ENCODE assay signal across 25 cellular contexts in the genomic region with DNA sequence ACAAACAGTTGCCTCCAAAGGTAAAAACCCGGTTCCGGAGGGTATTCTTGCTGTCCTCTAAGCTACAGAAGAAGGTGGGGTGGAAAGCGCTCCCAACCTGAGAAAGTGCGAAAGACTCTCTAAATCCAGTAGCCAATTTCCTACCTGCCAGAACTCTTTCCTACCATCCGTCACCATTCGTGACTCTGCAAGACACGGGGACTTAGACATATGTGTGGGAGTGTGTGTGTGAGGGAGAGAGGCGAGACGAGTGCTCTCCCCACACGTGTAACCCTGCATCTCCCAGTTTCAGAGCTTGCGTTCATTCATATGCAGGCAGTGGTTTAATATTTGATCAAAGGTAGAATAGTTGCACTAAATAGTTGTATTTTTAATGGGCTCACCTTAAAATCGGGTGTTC. TPM values are rescaled to one million over a fixed set of nuclear protein-coding genes. Genes with fewer than 3 reads are reported as not detected.
A peak's percentile ranks its signal among the peaks of the same experiment; 100 is the strongest.
DNase-seq lines count a peak whose midpoint lies in the region; ATAC-seq and TF ChIP-seq lines count a peak whose summit lies in the region.
"Had no signal": no experiment of that assay in that cellular context is flagged by ENCODE, and none has a peak within 500 bp of the region (broad histone marks: within the 10 kb centered on the region; RNA-seq: fewer than 3 reads in every experiment).

No MANE protein-coding gene starts in this region.

- H3K9me2 ChIP-seq in SK-N-SH, result no peaks in the 10 kb centered on the region

- H3K4me3 Mint-ChIP-seq in endodermal cell, result peak overlapping the region; percentile 60
- H3K4me3 Mint-ChIP-seq in nephron progenitor cell, result peak overlapping the region; percentile 78
- no peak overlapping the region for H3K4me3 Mint-ChIP-seq in CD8-positive, alpha-beta T cell

- TF ChIP-seq RAD21 in SK-N-SH (IDR thresholded peaks at IDR 0.05; ENCODE audit: low read length), result no peak

- H3K36me3 Mint-ChIP-seq in endodermal cell (ENCODE audit: low read depth) (no peaks in the 10 kb centered on the region), nephron progenitor cell (ENCODE audit: low read depth) (no peaks in the 10 kb centered on the region)
- H3K36me3 Mint-ChIP-seq in CD8-positive, alpha-beta T cell, result no peaks in the 10 kb centered on the region

- no peak overlapping the region for H3K27ac Mint-ChIP-seq in endodermal cell
- H3K27ac Mint-ChIP-seq in nephron progenitor cell, result no peak overlapping the region
- H3K27ac Mint-ChIP-seq in CD8-positive, alpha-beta T cell, result no peak overlapping the region

- no peak overlapping the region for H3K27ac ChIP-seq in SK-N-SH (ENCODE audit: low read depth in 2 of 2, low read length in 1 of 2)
- H3K27ac ChIP-seq in endodermal cell (ENCODE audit: low read depth, low read length), result no peak overlapping the region
- no peak overlapping the region for H3K27ac ChIP-seq in heart right ventricle
- no peak overlapping the region for H3K27ac ChIP-seq in CD8-positive, alpha-beta T cell (ENCODE audit: low read depth, low read length)
- H3K27ac ChIP-seq: BLaER1, left lung, SJCRH30, tibial nerve, VCaP had no signal

- intact Hi-C loops in heart right ventricle (cut with DNase I) (no loop called here), left cardiac atrium (cut with DNase I) (no loop called here)
- intact Hi-C loops in CD8-positive, alpha-beta T cell (cut with DNase I, micrococcal nuclease), result no loop called here

- DNase-seq in SK-N-SH (no peak), endodermal cell (peak; percentile 59), nephron progenitor cell (no peak), heart right ventricle (no peak), left cardiac atrium (no peak)
- no peak for DNase-seq in activated CD4-positive, CD25-positive, alpha-beta regulatory T cell treated with anti-CD3 and anti-CD28 coated beads, Interleukin-2, amount 50 U/mL, for 72 hours
- no peak for DNase-seq in CD8-positive, alpha-beta T cell
- DNase-seq: activated CD4-positive, alpha-beta T cell treated with anti-CD3 and anti-CD28 coated beads, Interleukin-2, amount 50 U/mL, for 48 hours; Calu3; NCI-H146; NCI-H2227 treated with DMSO at 0.1 percent for 48 hours; NCI-H774; stimulated activated CD4-positive, alpha-beta T cell treated with anti-CD3 and anti-CD28 coated beads, Interleukin-1b, Interleukin-23, amount 100 ng/mL, for 48 hours; stimulated activated naive CD4-positive, alpha-beta T cell treated with Interleukin-2 at 50 U/mL for 16 hours had no signal

- H3K4me1 Mint-ChIP-seq in endodermal cell (peaks cover 21% of the 10 kb centered on the region), nephron progenitor cell (peaks cover 22% of the 10 kb centered on the region)
- H3K4me1 Mint-ChIP-seq in CD8-positive, alpha-beta T cell (ENCODE audit: low read depth), result no peaks in the 10 kb centered on the region

- no peaks in the 10 kb centered on the region for H3K79me2 ChIP-seq in SK-N-SH (ENCODE audit: insufficient read depth)

- TF ChIP-seq CTCF in SK-N-SH (IDR thresholded peaks at IDR 0.05) (no peak), endodermal cell (conservative IDR thresholded peaks at IDR 0.05) (no peak), nephron progenitor cell (IDR thresholded peaks at IDR 0.05) (no peak), heart right ventricle (IDR thresholded peaks at IDR 0.05) (no peak)
- TF ChIP-seq CTCF in CD8-positive, alpha-beta T cell (IDR thresholded peaks at IDR 0.05), result no peak

- H3K9ac ChIP-seq in SK-N-SH (no peak overlapping the region), endodermal cell (ENCODE audit: extremely low read depth, low read length, poor library complexity, severe bottlenecking) (no peak overlapping the region)
- H3K9ac ChIP-seq: BLaER1 had no signal

- H3K27me3 ChIP-seq in SK-N-SH (ENCODE audit: insufficient read depth) (no peaks in the 10 kb centered on the region), endodermal cell (ENCODE audit: control insufficient read depth, insufficient read depth, low read length, poor library complexity, severe bottlenecking) (peaks cover 28% of the 10 kb centered on the region), heart right ventricle (peaks cover 0 to 56% (median 35%) of the 10 kb centered on the region in 7 donors)
- no peaks in the 10 kb centered on the region for H3K27me3 ChIP-seq in CD8-positive, alpha-beta T cell (ENCODE audit: insufficient read depth, low read length)
- H3K27me3 ChIP-seq: BLaER1, SJCRH30 had no signal

- H3K4me1 ChIP-seq in SK-N-SH (ENCODE audit: control insufficient read depth in 1 of 2, insufficient read depth in 2 of 2, low read depth in 1 of 2, low read length in 1 of 2), result no peaks in the 10 kb centered on the region
- H3K4me1 ChIP-seq in endodermal cell (ENCODE audit: control insufficient read depth, insufficient read depth, low read length), result no peaks in the 10 kb centered on the region
- no peaks in the 10 kb centered on the region for H3K4me1 ChIP-seq in heart right ventricle
- H3K4me1 ChIP-seq in CD8-positive, alpha-beta T cell (ENCODE audit: insufficient read depth, low read length), result no peaks in the 10 kb centered on the region
- H3K4me1 ChIP-seq: BLaER1, HAP-1, left lung, SJCRH30 had no signal

- no peak for ATAC-seq in SK-N-SH treated with all-trans-retinoic acid at 6 μM for 48 hours
- no peak for ATAC-seq in heart right ventricle
- ATAC-seq in left cardiac atrium, result no peak
- no peak for ATAC-seq in CD8-positive, alpha-beta T cell
- ATAC-seq: mucosa of descending colon had no signal

- WGBS in SK-N-SH (ENCODE audit: low lambda C conversion rate), result 3% methylated on average over 12 of the region's 12 CpGs
- 0 to 1% methylated on average over 6 to 12 of the region's 12 CpGs for WGBS in endodermal cell (ENCODE audit: insufficient coverage in 1 of 2, insufficient read length in 1 of 2), 2 experiments
- 2 to 3% methylated on average over 12 of the region's 12 CpGs for WGBS in heart right ventricle, 2 donors

- no peaks in the 10 kb centered on the region for H3K36me3 ChIP-seq in SK-N-SH (replicated peaks in 1 of 2; ENCODE audit: control insufficient read depth in 1 of 2, insufficient read depth in 2 of 2, low read length in 1 of 2)
- no peaks in the 10 kb centered on the region for H3K36me3 ChIP-seq in endodermal cell (ENCODE audit: control insufficient read depth, insufficient read depth, low read length)
- H3K36me3 ChIP-seq in heart right ventricle, result no peaks in the 10 kb centered on the region
- H3K36me3 ChIP-seq in CD8-positive, alpha-beta T cell (ENCODE audit: insufficient read depth, low read length), result no peaks in the 10 kb centered on the region
- H3K36me3 ChIP-seq: BLaER1, HAP-1, left lung, SJCRH30, tibial nerve had no signal

- H3K4me2 ChIP-seq in SK-N-SH, result peak overlapping the region; percentile 71
- H3K4me2 ChIP-seq: BLaER1 had no signal

- H3K9me3 ChIP-seq in SK-N-SH (no peaks in the 10 kb centered on the region), endodermal cell (ENCODE audit: control insufficient read depth, low read length) (no peaks in the 10 kb centered on the region), heart right ventricle (no peaks in the 10 kb centered on the region)
- H3K9me3 ChIP-seq in CD8-positive, alpha-beta T cell (ENCODE audit: low read length), result no peaks in the 10 kb centered on the region
- H3K9me3 ChIP-seq: BLaER1, HAP-1, left lung, mucosa of descending colon, SJCRH30, tibial nerve had no signal

- no peak for TF ChIP-seq EP300 in SK-N-SH (IDR thresholded peaks at IDR 0.05; ENCODE audit: borderline replicate concordance in 1 of 2, low read depth in 1 of 2, low read length in 1 of 2)

- no peak overlapping the region for H2AFZ ChIP-seq in SK-N-SH (ENCODE audit: low read depth)

- CTCF ChIA-PET in SK-N-SH (lab: Yijun Ruan, JAX), result interaction anchor here (0.6 to 1.5 kb wide), 3 partner anchors 11 to 1501 kb away, joined by 3 to 4 read pairs (median 3); no protein-coding TSS in a partner anchor
- CTCF ChIA-PET in CD8-positive, alpha-beta T cell (lab: Charles Lee), result no interaction called here

- H3K27me3 Mint-ChIP-seq in endodermal cell (ENCODE audit: insufficient read depth) (peaks cover 40% of the 10 kb centered on the region), nephron progenitor cell (ENCODE audit: low read depth, poor library complexity) (peaks cover 32% of the 10 kb centered on the region)
- peaks cover 15% of the 10 kb centered on the region for H3K27me3 Mint-ChIP-seq in CD8-positive, alpha-beta T cell (ENCODE audit: low read depth)

- H3K9me3 Mint-ChIP-seq in endodermal cell, result no peaks in the 10 kb centered on the region
- H3K9me3 Mint-ChIP-seq in nephron progenitor cell, result no peaks in the 10 kb centered on the region
- H3K9me3 Mint-ChIP-seq in CD8-positive, alpha-beta T cell, result peaks cover 5% of the 10 kb centered on the region

- peak overlapping the region in 1 of 2 experiments; percentile 48; a peak in 1 of 4 replicates for H3K4me3 ChIP-seq in SK-N-SH (ENCODE audit: low read depth in 2 of 2, low read length in 1 of 2)
- H3K4me3 ChIP-seq in endodermal cell (ENCODE audit: low read length), result peak overlapping the region; percentile 89
- H3K4me3 ChIP-seq in heart right ventricle, result no peak overlapping the region
- H3K4me3 ChIP-seq in CD8-positive, alpha-beta T cell (ENCODE audit: low read depth, low read length), result no peak overlapping the region
- H3K4me3 ChIP-seq: BLaER1, GM12878, HAP-1, left lung, mucosa of descending colon, SJCRH30 had no signal

- no peaks in the 10 kb centered on the region for H3F3A ChIP-seq in SK-N-SH (replicated peaks; ENCODE audit: insufficient read depth)

- H4K20me1 ChIP-seq in SK-N-SH (ENCODE audit: insufficient read depth), result no peaks in the 10 kb centered on the region
- H4K20me1 ChIP-seq: BLaER1 had no signal

- POLR2A ChIA-PET in SK-N-SH (lab: Yijun Ruan, JAX), result no interaction called here
- POLR2A ChIA-PET in CD8-positive, alpha-beta T cell (lab: Charles Lee), result no interaction called here

TF ChIP-seq in SK-N-SH treated with all-trans-retinoic acid at 6 μM for 48 hours, 23 proteins besides CTCF, POLR2A, EP300 and RAD21 (continues in another document):
- TF ChIP-seq ZC3H10 (CRISPR knock-in tag; IDR thresholded peaks at IDR 0.05), result no peak

RNA-seq across cellular contexts. Expression of a gene that starts 0.5 kb away (rescaled TPM):
- polyA plus RNA-seq in SK-N-SH (2012; rRNA removed) (not detected in 2 replicates), heart right ventricle (not detected)
- polyA plus RNA-seq in SK-N-SH (2012; cell fraction: cytosol; rRNA removed), result under 0.01 TPM in 1 of 2 replicates, not detected in the other
- polyA plus RNA-seq in SK-N-SH (2012; cell fraction: nucleus; rRNA removed), result not detected in 2 replicates
- total RNA-seq in endodermal cell (under 1 TPM in 1 of 2 donors, not detected in 1; 0.33 TPM), heart right ventricle (not detected), left cardiac atrium (not detected)
- 0.14 TPM for polyA plus RNA-seq in endodermal cell (2013, experiment 1 of 2)
- polyA plus RNA-seq in endodermal cell (2013, experiment 2 of 2), result not detected
- not detected for total RNA-seq in CD8-positive, alpha-beta T cell
- total RNA-seq: Calu3, chondrocyte, GM12878, left lung, mucosa of descending colon, omental fat pad, SJCRH30, tibial nerve had no signal
- polyA plus RNA-seq: GM12878 had no signal
